8 cellular contexts compared by ENCODE assay signal in genomic region chr5:149141224-149141956, GRCh38. TPM values are rescaled to one million over a fixed set of nuclear protein-coding genes. Genes with fewer than 3 reads are reported as not detected.
DNase-seq lines count a peak whose midpoint lies in the region; ATAC-seq and TF ChIP-seq lines count a peak whose summit lies in the region.

ABLIM3 (plus strand) TSS chr5:149141493; CDS start chr5:149142096, 603 bp downstream.

- peak within 1 kb of the TSS; percentile 57; the same call in 1 of the 2 replicates for H3K4me2 ChIP-seq in KMS-11

- no peak within 1 kb of the TSS for H3K9ac ChIP-seq in KMS-11

- H3K36me3 ChIP-seq in KMS-11 (ENCODE audit: insufficient read depth): no peaks in the 10 kb centered on the region
- no peaks in the 10 kb centered on the region for H3K36me3 ChIP-seq in vagina

- no peaks in the 10 kb centered on the region for H3K27me3 ChIP-seq in KMS-11 (ENCODE audit: insufficient read depth, low read depth)
- H3K27me3 ChIP-seq in vagina: no peaks in the 10 kb centered on the region

- intact Hi-C loops in vagina (cut with DNase I): loop anchor here (2.0 kb wide), 1 partner anchor 85 kb away; no protein-coding TSS in a partner anchor

- no peaks in the 10 kb centered on the region for H3K9me3 ChIP-seq in vagina

- no peaks in the 10 kb centered on the region for H3K4me1 ChIP-seq in KMS-11 (ENCODE audit: low read depth, poor library complexity, severe bottlenecking)
- peaks cover 39% of the 10 kb centered on the region for H3K4me1 ChIP-seq in vagina

- H3K27ac ChIP-seq in KMS-11 (no peak within 1 kb of the TSS), vagina (peak within 1 kb of the TSS; percentile 45)

- TF ChIP-seq CTCF in KMS-11 (conservative IDR thresholded peaks at IDR 0.05; ENCODE audit: low read depth, low read length) (peak; percentile 80), astrocyte of the spinal cord (IDR thresholded peaks at IDR 0.05; ENCODE audit: low read depth, low read length) (peak; percentile 81), vagina (IDR thresholded peaks at IDR 0.05) (peak; percentile 58 to 92 (median 65))

- DNase-seq in Daoy (ENCODE audit: low read depth): peak; percentile 85
- peak; percentile 69 for DNase-seq in T-helper 9 cell
- peak; percentile 70 for DNase-seq in astrocyte of the spinal cord (ENCODE audit: low read depth, low spot score)
- DNase-seq in hypothalamus (lab: John Stamatoyannopoulos, UW): peak in 49 of 51 donors; percentile 11 to 84 (median 55)
- DNase-seq in retina: peak; percentile 97
- no peak for DNase-seq in vagina (ENCODE audit: extremely low spot score in 2 of 2)

- H3K4me3 ChIP-seq in KMS-11 (IDR thresholded peaks at IDR 0.05; ENCODE audit: insufficient read depth, low read depth, low read length) (no peak within 1 kb of the TSS), astrocyte of the spinal cord (ENCODE audit: low read depth, low read length) (peak within 1 kb of the TSS; percentile 68), vagina (peak within 1 kb of the TSS; percentile 68 to 77)

- ATAC-seq in GM21717 (IDR thresholded peaks at IDR 0.05; ENCODE audit: unreplicated experiment): peak; percentile 89

- no peaks in the 10 kb centered on the region for H3K79me2 ChIP-seq in KMS-11 (ENCODE audit: insufficient read depth, low read depth)

- TF ChIP-seq POLR2A in vagina (IDR thresholded peaks at IDR 0.05): no peak

- H4K20me1 ChIP-seq in KMS-11 (ENCODE audit: insufficient read depth): no peaks in the 10 kb centered on the region

- peak within 1 kb of the TSS; percentile 83 for H2AFZ ChIP-seq in KMS-11 (ENCODE audit: low read depth)

- in situ Hi-C loops in astrocyte of the spinal cord (cut with HindIII; ENCODE audit: low sequenced_read_pairs): no loop called here

RNA-seq across cellular contexts. Expression of gene ABLIM3, which starts in this region (rescaled TPM):
- total RNA-seq in Daoy (2014; rRNA removed; shearing (Covaris generic)): 6.4 and 10.6 TPM in 2 replicates
- total RNA-seq in vagina: 50.8 TPM

Comparison
In these comparisons a context has a peak if more than half of its experiments do, and no peak if none do; other contexts are left out.
1. DNase-seq: peak in Daoy (single experiment), T-helper 9 cell (single experiment), astrocyte of the spinal cord (single experiment), hypothalamus (49 of 51) and retina (single experiment); none in vagina (0 of 2).
2. Peak in every context shown above with its lines, with median percentiles within 50 percentile points of each other: CTCF ChIP-seq.